1 cellular context compared by ENCODE assay signal in the genomic region with DNA sequence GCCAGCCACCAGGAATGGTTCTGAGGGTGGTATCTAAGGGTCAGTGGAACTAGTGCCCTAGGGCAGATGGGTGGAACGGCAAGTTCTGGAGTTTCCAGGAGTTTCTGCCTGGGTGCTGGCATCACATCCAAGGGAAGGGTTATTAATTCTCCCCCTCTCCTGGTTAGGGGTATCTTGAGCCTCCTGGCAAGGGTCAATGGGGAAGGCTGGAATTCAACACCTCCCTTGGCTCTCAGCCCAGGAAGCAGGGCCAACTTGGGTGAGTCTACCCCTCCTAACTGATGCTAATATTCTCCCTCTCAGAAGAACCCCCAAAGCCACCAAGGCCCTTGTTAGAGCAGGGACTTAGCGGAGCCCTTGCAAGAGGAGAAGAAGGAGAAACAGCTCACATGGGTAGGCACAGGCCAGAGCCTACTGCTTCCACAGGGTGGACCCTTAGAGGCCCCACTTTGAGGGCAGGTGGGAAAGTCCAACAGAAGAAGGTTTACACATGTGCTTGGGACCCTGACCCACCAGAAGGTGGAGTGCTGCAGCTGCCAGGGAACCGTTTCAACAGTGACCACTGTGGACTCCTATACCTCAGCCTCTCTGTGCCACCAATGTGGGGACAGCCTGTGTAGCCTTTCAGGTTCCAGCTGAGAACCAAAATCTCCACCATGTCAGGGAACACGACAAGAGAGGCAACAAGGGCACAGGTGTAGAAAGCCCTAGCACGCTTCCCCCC.
TF ChIP-seq lines count a peak whose summit lies in the region.

No MANE protein-coding gene starts in this region.

TF ChIP-seq in K562, 482 proteins besides CTCF, POLR2A, EP300 and RAD21:
- TF ChIP-seq NUFIP1 (IDR thresholded peaks at IDR 0.05; ENCODE audit: partially characterized antibody), result no peak
- TF ChIP-seq HNRNPL (IDR thresholded peaks at IDR 0.05; ENCODE audit: low read depth, low read length), result no peak
- TF ChIP-seq ETS2 (tag; IDR thresholded peaks at IDR 0.05; ENCODE audit: borderline replicate concordance, poor library complexity, severe bottlenecking), result no peak
- no peak for TF ChIP-seq ZBTB1 (CRISPR knock-in tag; IDR thresholded peaks at IDR 0.05; ENCODE audit: borderline replicate concordance, low read depth)
- no peak for TF ChIP-seq TFAM (CRISPR knock-in tag; conservative IDR thresholded peaks at IDR 0.05)
- no peak for TF ChIP-seq CBFA2T3 (IDR thresholded peaks at IDR 0.05)
- TF ChIP-seq, protein P1, sequence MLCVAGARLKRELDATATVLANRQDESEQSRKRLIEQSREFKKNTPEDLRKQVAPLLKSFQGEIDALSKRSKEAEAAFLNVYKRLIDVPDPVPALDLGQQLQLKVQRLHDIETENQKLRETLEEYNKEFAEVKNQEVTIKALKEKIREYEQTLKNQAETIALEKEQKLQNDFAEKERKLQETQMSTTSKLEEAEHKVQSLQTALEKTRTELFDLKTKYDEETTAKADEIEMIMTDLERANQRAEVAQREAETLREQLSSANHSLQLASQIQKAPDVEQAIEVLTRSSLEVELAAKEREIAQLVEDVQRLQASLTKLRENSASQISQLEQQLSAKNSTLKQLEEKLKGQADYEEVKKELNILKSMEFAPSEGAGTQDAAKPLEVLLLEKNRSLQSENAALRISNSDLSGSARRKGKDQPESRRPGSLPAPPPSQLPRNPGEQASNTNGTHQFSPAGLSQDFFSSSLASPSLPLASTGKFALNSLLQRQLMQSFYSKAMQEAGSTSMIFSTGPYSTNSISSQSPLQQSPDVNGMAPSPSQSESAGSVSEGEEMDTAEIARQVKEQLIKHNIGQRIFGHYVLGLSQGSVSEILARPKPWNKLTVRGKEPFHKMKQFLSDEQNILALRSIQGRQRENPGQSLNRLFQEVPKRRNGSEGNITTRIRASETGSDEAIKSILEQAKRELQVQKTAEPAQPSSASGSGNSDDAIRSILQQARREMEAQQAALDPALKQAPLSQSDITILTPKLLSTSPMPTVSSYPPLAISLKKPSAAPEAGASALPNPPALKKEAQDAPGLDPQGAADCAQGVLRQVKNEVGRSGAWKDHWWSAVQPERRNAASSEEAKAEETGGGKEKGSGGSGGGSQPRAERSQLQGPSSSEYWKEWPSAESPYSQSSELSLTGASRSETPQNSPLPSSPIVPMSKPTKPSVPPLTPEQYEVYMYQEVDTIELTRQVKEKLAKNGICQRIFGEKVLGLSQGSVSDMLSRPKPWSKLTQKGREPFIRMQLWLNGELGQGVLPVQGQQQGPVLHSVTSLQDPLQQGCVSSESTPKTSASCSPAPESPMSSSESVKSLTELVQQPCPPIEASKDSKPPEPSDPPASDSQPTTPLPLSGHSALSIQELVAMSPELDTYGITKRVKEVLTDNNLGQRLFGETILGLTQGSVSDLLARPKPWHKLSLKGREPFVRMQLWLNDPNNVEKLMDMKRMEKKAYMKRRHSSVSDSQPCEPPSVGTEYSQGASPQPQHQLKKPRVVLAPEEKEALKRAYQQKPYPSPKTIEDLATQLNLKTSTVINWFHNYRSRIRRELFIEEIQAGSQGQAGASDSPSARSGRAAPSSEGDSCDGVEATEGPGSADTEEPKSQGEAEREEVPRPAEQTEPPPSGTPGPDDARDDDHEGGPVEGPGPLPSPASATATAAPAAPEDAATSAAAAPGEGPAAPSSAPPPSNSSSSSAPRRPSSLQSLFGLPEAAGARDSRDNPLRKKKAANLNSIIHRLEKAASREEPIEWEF (CRISPR knock-in tag; IDR thresholded peaks at IDR 0.05), result no peak
- TF ChIP-seq TAF15 (IDR thresholded peaks at IDR 0.05; ENCODE audit: low read depth, low read length), result no peak
- TF ChIP-seq EHMT2 (IDR thresholded peaks at IDR 0.05), result no peak
- no peak for TF ChIP-seq POLR3G (IDR thresholded peaks at IDR 0.05; ENCODE audit: extremely low read depth, insufficient read length, insufficient replicate concordance)
- no peak for TF ChIP-seq BACH1 (tag; IDR thresholded peaks at IDR 0.05)
- TF ChIP-seq ZNF79 (CRISPR knock-in tag; IDR thresholded peaks at IDR 0.05; ENCODE audit: low read depth), result no peak
- TF ChIP-seq, protein P2, sequence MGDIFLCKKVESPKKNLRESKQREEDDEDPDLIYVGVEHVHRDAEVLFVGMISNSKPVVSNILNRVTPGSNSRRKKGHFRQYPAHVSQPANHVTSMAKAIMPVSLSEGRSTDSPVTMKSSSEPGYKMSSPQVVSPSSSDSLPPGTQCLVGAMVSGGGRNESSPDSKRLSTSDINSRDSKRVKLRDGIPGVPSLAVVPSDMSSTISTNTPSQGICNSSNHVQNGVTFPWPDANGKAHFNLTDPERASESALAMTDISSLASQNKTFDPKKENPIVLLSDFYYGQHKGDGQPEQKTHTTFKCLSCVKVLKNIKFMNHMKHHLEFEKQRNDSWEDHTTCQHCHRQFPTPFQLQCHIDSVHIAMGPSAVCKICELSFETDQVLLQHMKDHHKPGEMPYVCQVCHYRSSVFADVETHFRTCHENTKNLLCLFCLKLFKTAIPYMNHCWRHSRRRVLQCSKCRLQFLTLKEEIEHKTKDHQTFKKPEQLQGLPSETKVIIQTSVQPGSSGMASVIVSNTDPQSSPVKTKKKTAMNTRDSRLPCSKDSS (IDR thresholded peaks at IDR 0.05; ENCODE audit: low read depth, partially characterized antibody), result no peak
- no peak for TF ChIP-seq NELFE (IDR thresholded peaks at IDR 0.05; ENCODE audit: insufficient read depth, insufficient read length)
- TF ChIP-seq TSC22D4 (tag; IDR thresholded peaks at IDR 0.05), result no peak
- TF ChIP-seq NCOA2 (IDR thresholded peaks at IDR 0.05; ENCODE audit: partially characterized antibody in 2 of 2), result no peak
- TF ChIP-seq, protein P3, sequence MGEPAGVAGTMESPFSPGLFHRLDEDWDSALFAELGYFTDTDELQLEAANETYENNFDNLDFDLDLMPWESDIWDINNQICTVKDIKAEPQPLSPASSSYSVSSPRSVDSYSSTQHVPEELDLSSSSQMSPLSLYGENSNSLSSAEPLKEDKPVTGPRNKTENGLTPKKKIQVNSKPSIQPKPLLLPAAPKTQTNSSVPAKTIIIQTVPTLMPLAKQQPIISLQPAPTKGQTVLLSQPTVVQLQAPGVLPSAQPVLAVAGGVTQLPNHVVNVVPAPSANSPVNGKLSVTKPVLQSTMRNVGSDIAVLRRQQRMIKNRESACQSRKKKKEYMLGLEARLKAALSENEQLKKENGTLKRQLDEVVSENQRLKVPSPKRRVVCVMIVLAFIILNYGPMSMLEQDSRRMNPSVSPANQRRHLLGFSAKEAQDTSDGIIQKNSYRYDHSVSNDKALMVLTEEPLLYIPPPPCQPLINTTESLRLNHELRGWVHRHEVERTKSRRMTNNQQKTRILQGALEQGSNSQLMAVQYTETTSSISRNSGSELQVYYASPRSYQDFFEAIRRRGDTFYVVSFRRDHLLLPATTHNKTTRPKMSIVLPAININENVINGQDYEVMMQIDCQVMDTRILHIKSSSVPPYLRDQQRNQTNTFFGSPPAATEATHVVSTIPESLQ (CRISPR knock-in tag; IDR thresholded peaks at IDR 0.05), result no peak
TF ChIP-seq in K562: peak in this region for 0.
